In genomic region chr20:50828363-50829136, GRCh38 we compare ENCODE assay signal across 14 cellular contexts. TPM values are rescaled to one million over a fixed set of nuclear protein-coding genes. Genes with fewer than 3 reads are reported as not detected.
DNase-seq lines count a peak whose midpoint lies in the region; ATAC-seq, FAIRE-seq and TF ChIP-seq lines count a peak whose summit lies in the region.
"Had no signal": no experiment of that assay in that cellular context is flagged by ENCODE, and none has a peak within 500 bp of the region (broad histone marks: within the 10 kb centered on the region; RNA-seq: fewer than 3 reads in every experiment).

No MANE protein-coding gene starts in this region.

- no peak for TF ChIP-seq EP300 in HepG2 (IDR thresholded peaks at IDR 0.05; ENCODE audit: low read depth in 2 of 2, low read length in 2 of 2)
- TF ChIP-seq EP300 in HepG2 (CRISPR knock-in tag; IDR thresholded peaks at IDR 0.05; ENCODE audit: borderline replicate concordance): no peak
- no peak for TF ChIP-seq EP300 in K562 (IDR thresholded peaks at IDR 0.05; ENCODE audit: low read length)

- DNase-seq in HepG2 (ENCODE audit: low spot score): no peak
- DNase-seq in right lobe of liver: no peak
- no peak for DNase-seq in HTR-8/SVneo (ENCODE audit: insufficient read length, low spot score)
- no peak for DNase-seq in K562 (ENCODE audit: extremely low read depth in 1 of 4, low spot score in 3 of 4)
- DNase-seq in dorsolateral prefrontal cortex: no peak
- no peak for DNase-seq in cerebellum (ENCODE audit: low spot score)
- DNase-seq: AML-193; CD4-positive, CD25-positive, alpha-beta regulatory T cell; DMS53; GF-D8; H7 had no signal

- H3K27me3 ChIP-seq in HepG2 (ENCODE audit: control insufficient read depth in 1 of 2, insufficient read depth in 2 of 2, low read length in 2 of 2) (no peaks in the 10 kb centered on the region), right lobe of liver (no peaks in the 10 kb centered on the region), K562 (ENCODE audit: control insufficient read depth in 2 of 2, insufficient read depth in 2 of 2, low read length in 2 of 2) (peaks cover 0 to 5% of the 10 kb centered on the region in 2 experiments; a peak in 1 of 5 replicates), dorsolateral prefrontal cortex (no peaks in the 10 kb centered on the region)
- H3K27me3 ChIP-seq: BLaER1 treated with 17β-estradiol and CSF1 and Interleukin-3, amounts not matched to agents 10 nM and 100 nM had no signal

- CTCF ChIA-PET in HepG2 (lab: Yijun Ruan, JAX; ENCODE audit: low intra/inter-chr PET ratio, low total read pairs) (no interaction called here), K562 (lab: Yijun Ruan, JAX; ENCODE audit: low intra/inter-chr PET ratio) (interaction anchor here (1.0 kb wide), 1 partner anchor 101 kb away, joined by 3 read pairs; no protein-coding TSS in a partner anchor)

- intact Hi-C loops in HepG2 (cut with micrococcal nuclease; ENCODE audit: unreplicated experiment) (loop anchor here (5.0 kb wide), 1 partner anchor 701 kb away; no protein-coding TSS in a partner anchor), right lobe of liver (cut with DNase I) (no loop called here), K562 (cut with micrococcal nuclease) (no loop called here), dorsolateral prefrontal cortex (cut with DNase I) (no loop called here)

- H4K20me1 ChIP-seq in HepG2 (ENCODE audit: insufficient read depth, low read length) (no peaks in the 10 kb centered on the region), K562 (replicated peaks; ENCODE audit: control insufficient read depth, insufficient read depth, low read length) (no peaks in the 10 kb centered on the region)
- H4K20me1 ChIP-seq: BLaER1 treated with 17β-estradiol and CSF1 and Interleukin-3, amounts not matched to agents 10 nM and 100 nM had no signal

- no peaks in the 10 kb centered on the region for H3K4me1 ChIP-seq in HepG2 (ENCODE audit: insufficient read depth, low read length)
- H3K4me1 ChIP-seq in right lobe of liver: no peaks in the 10 kb centered on the region
- peaks cover 0 to 5% of the 10 kb centered on the region in 2 experiments; a peak in 1 of 5 replicates for H3K4me1 ChIP-seq in K562 (replicated peaks in 1 of 2; ENCODE audit: control insufficient read depth in 2 of 2, insufficient read depth in 2 of 2, low read length in 2 of 2)

- FAIRE-seq in HepG2 (lab: Jason Lieb, UNC): no peak
- FAIRE-seq in HTR-8/SVneo (lab: Jason Lieb, UNC): peak; percentile 38
- FAIRE-seq in K562 (lab: Jason Lieb, UNC): no peak
- FAIRE-seq: GM19239 had no signal

- in situ Hi-C loops in HepG2 (cut with HindIII; ENCODE audit: extremely low pct_ligation_motif_present, low pct_unique_long_range_greater_than_20kb) (no loop called here), K562 (cut with MboI) (no loop called here)

- TF ChIP-seq CTCF in HepG2 (CRISPR knock-in tag; IDR thresholded peaks at IDR 0.05) (no peak), right lobe of liver (IDR thresholded peaks at IDR 0.05) (no peak), K562 (IDR thresholded peaks at IDR 0.05 in 2 of 3, conservative IDR thresholded peaks at IDR 0.05 in 1 of 3; ENCODE audit: insufficient read depth in 2 of 3, low read depth in 1 of 3, low read length in 3 of 3) (no peak), dorsolateral prefrontal cortex (IDR thresholded peaks at IDR 0.05 in 54 of 56, conservative IDR thresholded peaks at IDR 0.05 in 2 of 56; ENCODE audit: low read depth in 1 of 56, partially characterized antibody in 56 of 56) (no peak)

- H3K4me3 ChIP-seq in HepG2 (replicated peaks in 1 of 3; ENCODE audit: insufficient read depth in 1 of 3, low read depth in 2 of 3, low read length in 3 of 3): no peak overlapping the region
- no peak overlapping the region for H3K4me3 ChIP-seq in right lobe of liver
- no peak overlapping the region for H3K4me3 ChIP-seq in K562
- H3K4me3 ChIP-seq in dorsolateral prefrontal cortex: no peak overlapping the region
- H3K4me3 ChIP-seq: BLaER1 treated with 17β-estradiol and CSF1 and Interleukin-3, amounts not matched to agents 10 nM and 100 nM had no signal

- no peaks in the 10 kb centered on the region for H3K9me1 ChIP-seq in K562 (ENCODE audit: control insufficient read depth, insufficient read depth, low read length)

- no peaks in the 10 kb centered on the region for H3K79me2 ChIP-seq in HepG2 (ENCODE audit: insufficient read depth, low read length)
- H3K79me2 ChIP-seq in K562 (ENCODE audit: control insufficient read depth, insufficient read depth, low read length): no peaks in the 10 kb centered on the region

- ATAC-seq in HepG2: no peak
- ATAC-seq in right lobe of liver: no peak
- ATAC-seq in K562: no peak
- no peak for ATAC-seq in SK-N-SH treated with all-trans-retinoic acid at 6 μM for 48 hours

- 90% methylated on average over 13 of the region's 13 CpGs for WGBS in HepG2 (ENCODE audit: low lambda C conversion rate)
- WGBS in right lobe of liver (ENCODE audit: insufficient coverage, low coverage, low lambda C conversion rate, missing lambda C conversion rate): 83% methylated on average over 2 of the region's 13 CpGs
- 33% methylated on average over 13 of the region's 13 CpGs for WGBS in K562 (ENCODE audit: insufficient coverage, low coverage, missing lambda C conversion rate)

- no peak overlapping the region for H3K9ac ChIP-seq in HepG2 (ENCODE audit: insufficient read depth, low read depth, low read length)
- no peak overlapping the region for H3K9ac ChIP-seq in K562 (ENCODE audit: insufficient read depth in 1 of 2, low read depth in 2 of 2, low read length in 2 of 2)
- H3K9ac ChIP-seq: BLaER1 treated with 17β-estradiol and CSF1 and Interleukin-3, amounts not matched to agents 10 nM and 100 nM had no signal

- H3K27ac ChIP-seq in HepG2 (ENCODE audit: extremely low read length, insufficient read depth, low read length) (no peak overlapping the region), right lobe of liver (no peak overlapping the region), K562 (ENCODE audit: extremely low read depth, low read depth, low read length) (no peak overlapping the region), dorsolateral prefrontal cortex (no peak overlapping the region)

- POLR2A ChIA-PET in HepG2 (lab: Yijun Ruan, JAX) (no interaction called here), K562 (lab: Yijun Ruan, JAX) (interaction anchor here (1.0 kb wide), 1 partner anchor 103 kb away, joined by 4 read pairs; the partner anchor contains the start of gene ADNP)

- H3K36me3 ChIP-seq in HepG2 (replicated peaks in 1 of 2; ENCODE audit: control insufficient read depth in 1 of 2, insufficient read depth in 2 of 2, low read length in 2 of 2): no peaks in the 10 kb centered on the region
- H3K36me3 ChIP-seq in right lobe of liver: no peaks in the 10 kb centered on the region
- no peaks in the 10 kb centered on the region for H3K36me3 ChIP-seq in K562 (ENCODE audit: control insufficient read depth, insufficient read depth, low read length)

- no TSS peak for BruUV-seq in HepG2 (replicated peaks; lab: Mats Ljungman, UMichigan)
- BruUV-seq in K562 (replicated peaks; lab: Mats Ljungman, UMichigan): no TSS peak

- H2AFZ ChIP-seq in HepG2 (ENCODE audit: low read length): no peak overlapping the region
- H2AFZ ChIP-seq in K562 (ENCODE audit: low read depth, low read length): no peak overlapping the region

- TF ChIP-seq POLR2A in HepG2 (IDR thresholded peaks at IDR 0.05; ENCODE audit: insufficient read depth in 1 of 2, low read depth in 2 of 2, low read length in 2 of 2) (no peak), right lobe of liver (IDR thresholded peaks at IDR 0.05) (no peak), K562 (conservative IDR thresholded peaks at IDR 0.05) (no peak)

- H3K9me3 ChIP-seq in HepG2 (ENCODE audit: low read length) (no peaks in the 10 kb centered on the region), right lobe of liver (no peaks in the 10 kb centered on the region), K562 (replicated peaks; ENCODE audit: control insufficient read depth, insufficient read depth, low read depth, low read length) (no peaks in the 10 kb centered on the region)
- H3K9me3 ChIP-seq: BLaER1 treated with 17β-estradiol and CSF1 and Interleukin-3, amounts not matched to agents 10 nM and 100 nM had no signal

- TF ChIP-seq RAD21 in HepG2 (CRISPR knock-in tag; IDR thresholded peaks at IDR 0.05): no peak
- TF ChIP-seq RAD21 in K562 (CRISPR knock-in tag; conservative IDR thresholded peaks at IDR 0.05 in 1 of 2, IDR thresholded peaks at IDR 0.05 in 1 of 2): no peak

- no peak overlapping the region for H3K4me2 ChIP-seq in HepG2 (ENCODE audit: low read depth, low read length)
- no peak overlapping the region for H3K4me2 ChIP-seq in K562 (ENCODE audit: insufficient read depth, low read length)
- H3K4me2 ChIP-seq: BLaER1 treated with 17β-estradiol and CSF1 and Interleukin-3, amounts not matched to agents 10 nM and 100 nM had no signal

RNA-seq across cellular contexts. Expression of gene BCAS4, which starts 33.7 kb away (rescaled TPM):
- total RNA-seq in HepG2 (2016; rRNA removed; fragmentation: Illumina TruSeq; extraction: Trizol) (5.9 and 7.2 TPM in 2 replicates), right lobe of liver (1 to 10 TPM in 1 of 6 experiments, under 1 TPM in 5; 0.31 to 1.4 (median 0.60) TPM), K562 (2014; rRNA removed) (2.3 and 2.9 TPM in 2 replicates), K562 (2014; rRNA removed; fragmentation: Illumina TruSeq; extraction: Trizol) (0.47 and 0.64 TPM in 2 replicates), K562 (2015; rRNA removed; fragmentation: Illumina TruSeq; extraction: Trizol) (0.34 and 0.36 TPM in 2 replicates), K562 (2021) (1.5 and 2.0 TPM in 2 replicates), dorsolateral prefrontal cortex (10 to 100 TPM in 119 of 120 experiments, 1 to 10 TPM in 1; 8.0 to 41.4 (median 29.9) TPM), cerebellum (3.4 TPM)
- 3.6 and 4.1 TPM in 2 replicates for total RNA-seq in HepG2 (2016; cell fraction: cytosol; rRNA removed; fragmentation: Illumina TruSeq; extraction: Trizol; ENCODE audit: low read depth)
- 7.0 and 8.2 TPM in 2 replicates for total RNA-seq in HepG2 (2016; cell fraction: insoluble cytoplasmic fraction; rRNA removed; fragmentation: Illumina TruSeq; extraction: Trizol)
- 6.0 and 7.8 TPM in 2 replicates for total RNA-seq in HepG2 (2016; cell fraction: membrane; rRNA removed; fragmentation: Illumina TruSeq; extraction: Trizol)
- total RNA-seq in HepG2 (2016; cell fraction: nucleus; rRNA removed; fragmentation: Illumina TruSeq; extraction: Trizol): 3.0 and 4.1 TPM in 2 replicates
- polyA plus RNA-seq in HepG2 (2011; rRNA removed) (7.9 and 8.0 TPM in 2 replicates), K562 (2011; rRNA removed) (0.65 and 1.1 TPM in 2 replicates), K562 (2014; fragmentation: Illumina TruSeq; extraction: Trizol) (0.25 and 1.5 TPM in 2 replicates), K562 (2014; fragmentation: Nextera tagmentation; extraction: Ambion mirVana) (under 1 TPM; 0.15 to 0.20 TPM), K562 (2014; rRNA removed) (0.40 and 2.1 TPM in 2 replicates)
- polyA plus RNA-seq in HepG2 (2011; cell fraction: cytosol; rRNA removed): 6.7 and 10.5 TPM in 2 replicates
- polyA plus RNA-seq in HepG2 (2011; cell fraction: nucleus; rRNA removed): 4.6 and 7.3 TPM in 2 replicates
- polyA plus RNA-seq in HepG2 (2012): 3.8 and 5.2 TPM in 2 replicates
- 6.8 and 7.0 TPM in 2 replicates for polyA plus RNA-seq in HepG2 (2016; cell fraction: cytosol; fragmentation: Illumina TruSeq; extraction: Trizol; ENCODE audit: low read depth)
- polyA plus RNA-seq in HepG2 (2016; cell fraction: insoluble cytoplasmic fraction; fragmentation: Illumina TruSeq; extraction: Trizol; ENCODE audit: low read depth): 6.9 and 7.1 TPM in 2 replicates
- polyA plus RNA-seq in HepG2 (2016; cell fraction: membrane; fragmentation: Illumina TruSeq; extraction: Trizol; ENCODE audit: low read depth): 5.1 and 6.4 TPM in 2 replicates
- polyA plus RNA-seq in HepG2 (2016; cell fraction: nucleus; fragmentation: Illumina TruSeq; extraction: Trizol; ENCODE audit: insufficient read depth, low read depth): 3.6 and 6.6 TPM in 2 replicates
- 0.07 and 10.0 TPM in 2 replicates for polyA minus RNA-seq in HepG2 (2011; rRNA and poly(A)+ RNA removed; ENCODE audit: low replicate concordance)
- 2.9 and 4.1 TPM in 2 replicates for polyA minus RNA-seq in HepG2 (2011; cell fraction: cytosol; rRNA and poly(A)+ RNA removed)
- 2.9 and 4.1 TPM in 2 replicates for polyA minus RNA-seq in HepG2 (2011; cell fraction: nucleus; rRNA and poly(A)+ RNA removed)
- 2.3 and 2.5 TPM in 2 replicates for total RNA-seq in K562 (2011; cell fraction: chromatin; rRNA removed; ENCODE audit: low replicate concordance)
- 0.26 and 1.0 TPM in 2 replicates for total RNA-seq in K562 (2011; cell fraction: nucleolus; rRNA removed)
- 1.8 and 2.7 TPM in 2 replicates for total RNA-seq in K562 (2011; cell fraction: nucleoplasm; rRNA removed)
- 1.2 and 2.1 TPM in 2 replicates for polyA plus RNA-seq in K562 (2011; cell fraction: cytosol; rRNA removed)
- polyA plus RNA-seq in K562 (2011; cell fraction: nucleus; rRNA removed): 0.27 and 0.70 TPM in 2 replicates
- polyA plus RNA-seq in K562 (2012): 0.87 and 1.4 TPM in 2 replicates
- polyA minus RNA-seq in K562 (2011; rRNA and poly(A)+ RNA removed): 0.06 and 0.63 TPM in 2 replicates
- polyA minus RNA-seq in K562 (2011; cell fraction: cytosol; rRNA and poly(A)+ RNA removed): not detected in 2 replicates
- 0.22 and 1.2 TPM in 2 replicates for polyA minus RNA-seq in K562 (2011; cell fraction: nucleus; rRNA and poly(A)+ RNA removed)

Comparison
In these comparisons a context has a peak if more than half of its experiments do, and no peak if none do; other contexts are left out.
1. Of the 241 proteins assayed by ChIP-seq in both HepG2 and K562: peak only in HepG2: FOXO4; only in K562: ADNP, KDM1A, MAFF, MAFG, NFE2, NFE2L1 and 2 more; in both: none; in neither: 232.